ENCODE assay signal across 1 cellular context in genomic region chr12:75554556-75554880, GRCh38.
TF ChIP-seq lines count a peak whose summit lies in the region.

No MANE protein-coding gene starts in this region.

TF ChIP-seq in K562, 482 proteins besides CTCF, POLR2A, EP300 and RAD21:
- TF ChIP-seq BRF2 (IDR thresholded peaks at IDR 0.05; ENCODE audit: borderline replicate concordance, insufficient read depth, insufficient read length) (no peak), CBFB (CRISPR knock-in tag; IDR thresholded peaks at IDR 0.05) (no peak), ZNF707 (CRISPR knock-in tag; conservative IDR thresholded peaks at IDR 0.05) (no peak), IFI16 (CRISPR knock-in tag; IDR thresholded peaks at IDR 0.05) (no peak), THAP7 (CRISPR knock-in tag; IDR thresholded peaks at IDR 0.05) (no peak), BHLHE40 (IDR thresholded peaks at IDR 0.05; ENCODE audit: low read length) (no peak), GABPA (tag; conservative IDR thresholded peaks at IDR 0.05; ENCODE audit: low read depth) (no peak), CEBPB (tag; IDR thresholded peaks at IDR 0.05) (peak; percentile 30; the same call in 1 of the 2 replicates)
